ENCODE assay signal across 25 cellular contexts in the genomic region with DNA sequence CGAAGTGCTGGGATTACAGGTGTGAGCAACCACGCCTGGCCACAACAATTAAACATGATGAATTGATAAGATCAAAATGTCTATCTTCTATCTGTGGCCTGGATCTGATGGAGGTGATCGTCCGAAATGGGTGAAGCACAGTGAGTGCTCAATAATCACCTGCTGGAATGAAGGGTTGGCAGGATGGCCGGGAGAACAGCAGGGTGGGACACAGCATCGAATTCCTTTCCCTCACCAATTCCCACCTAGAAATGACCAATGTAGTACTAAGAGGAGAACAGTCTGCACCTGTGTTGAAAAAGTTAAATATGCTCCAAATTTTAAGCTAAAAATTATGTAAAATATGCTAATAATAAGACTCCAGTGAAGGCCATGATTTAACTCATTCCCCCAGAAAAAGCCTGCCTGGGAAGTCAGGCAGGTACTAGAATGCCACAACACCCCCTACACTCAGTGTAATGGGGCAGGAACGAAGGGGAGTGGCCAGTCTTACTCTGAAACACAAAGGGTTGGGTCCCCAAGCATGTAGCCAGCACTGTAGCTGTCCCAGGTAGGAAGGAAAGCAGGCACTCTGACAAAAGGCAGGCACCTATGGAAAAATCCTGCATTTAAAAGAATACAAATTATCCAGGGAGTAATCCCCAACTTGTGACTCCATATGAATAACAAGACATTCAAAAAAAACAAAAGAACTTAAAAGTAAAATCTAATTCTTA.
"Had no signal": no experiment of that assay in that cellular context is flagged by ENCODE, and none has a peak within 500 bp of the region (broad histone marks: within the 10 kb centered on the region; RNA-seq: fewer than 3 reads in every experiment).

No MANE protein-coding gene starts in this region.

- ATAC-seq: activated CD8-positive, alpha-beta memory T cell treated with anti-CD3 and anti-CD28 coated beads, Interleukin-2, amount 10 ng/mL, durations not matched to agents 7 days and 5 days; activated CD8-positive, alpha-beta T cell treated with anti-CD3 and anti-CD28 coated beads, Interleukin-2, amount 10 ng/mL, durations not matched to agents 7 days and 5 days; activated naive CD4-positive, alpha-beta T cell treated with anti-CD3 and anti-CD28 coated beads, Interleukin-2, amount 50 U/mL, for 72 hours; activated T-cell treated with anti-CD3 and anti-CD28 coated beads, Interleukin-2, amount 50 U/mL, for 72 hours; heart right ventricle; naive thymus-derived CD4-positive, alpha-beta T cell; psoas muscle; stimulated activated effector memory CD8-positive, alpha-beta T cell treated with anti-CD3 and anti-CD28 coated beads, Interleukin-12 subunit alpha, Interleukin-12 subunit beta, amount 100 ng/mL, for 72 hours; T-helper 17 cell had no signal

- DNase-seq: activated CD4-positive, alpha-beta T cell treated with anti-CD3 and anti-CD28 coated beads for 1 hour; activated CD4-positive, alpha-beta T cell treated with anti-CD3 and anti-CD28 coated beads, Interleukin-2, amount 50 U/mL, for 1 hour; activated CD8-positive, alpha-beta memory T cell treated with anti-CD3 and anti-CD28 coated beads, Interleukin-2, amount 10 ng/mL, durations not matched to agents 7 days and 5 days; activated CD8-positive, alpha-beta T cell treated with anti-CD3 and anti-CD28 coated beads, Interleukin-2, amount 10 ng/mL, durations not matched to agents 7 days and 5 days; activated naive CD4-positive, alpha-beta T cell; activated T-cell treated with anti-CD3 and anti-CD28 coated beads, Interleukin-2, amount 50 U/mL, for 72 hours; anterior cingulate cortex; esophagus squamous epithelium; foreskin melanocyte; heart right ventricle; kidney glomerular epithelial cell; left ventricle myocardium inferior; naive thymus-derived CD4-positive, alpha-beta T cell; nucleus accumbens; psoas muscle; sigmoid colon; small intestine; stimulated activated CD4-positive, alpha-beta T cell treated with anti-CD3 and anti-CD28 coated beads, Interleukin-4, amount 100 ng/mL, for 24 hours; T-helper 17 cell; T1000; trophoblast cell had no signal

- H3K36me3 ChIP-seq: thoracic aorta had no signal

- H3K4me3 ChIP-seq: esophagus squamous epithelium, heart right ventricle, left ventricle myocardium inferior, lung, psoas muscle, sigmoid colon, thoracic aorta had no signal

- H3K27me3 ChIP-seq: esophagus squamous epithelium, heart right ventricle, sigmoid colon had no signal
